In genomic region chr3:32052851-32053250, GRCh38 we compare ENCODE assay signal across 3 cellular contexts. TPM values are rescaled to one million over a fixed set of nuclear protein-coding genes. Genes with fewer than 3 reads are reported as not detected.
DNase-seq lines count a peak whose midpoint lies in the region; ATAC-seq and TF ChIP-seq lines count a peak whose summit lies in the region.
"Not testable (repeated sequence)": the region's sequence is repeated elsewhere in the genome, so short reads cannot be mapped to it uniquely, and the experiment has no call there.

No MANE protein-coding gene starts in this region.

- not testable (repeated sequence) for H3K14ac ChIP-seq in trophoblast cell (ENCODE audit: low read length)

- not testable (repeated sequence) for H2BK12ac ChIP-seq in trophoblast cell (ENCODE audit: low read length)

- H3K9ac ChIP-seq in trophoblast cell (ENCODE audit: low read length): not testable (repeated sequence)

- H2AFZ ChIP-seq in trophoblast cell (ENCODE audit: insufficient read depth, low read length, poor library complexity): not testable (repeated sequence)

- H3K4me1 Mint-ChIP-seq in type B pancreatic cell (ENCODE audit: unreplicated experiment): not testable (repeated sequence)

- H3K36me3 ChIP-seq in trophoblast cell (ENCODE audit: control insufficient read depth in 1 of 2, insufficient read depth in 2 of 2, low read length in 2 of 2); gastrocnemius medialis: not testable (repeated sequence)

- H3K27ac ChIP-seq in trophoblast cell (ENCODE audit: low read depth, low read length): not testable (repeated sequence)
- peak overlapping the region in 3 of 4 donors; percentile 25 to 31 (median 26) for H3K27ac ChIP-seq in gastrocnemius medialis

- no CpG with 5 or more reads among the region's 5 CpGs for WGBS in trophoblast cell (ENCODE audit: extremely low coverage, insufficient coverage, insufficient read length)

- not testable (repeated sequence) for H3K9me3 ChIP-seq in trophoblast cell (ENCODE audit: insufficient read depth, low read depth, low read length); gastrocnemius medialis

- intact Hi-C loops in gastrocnemius medialis (cut with DNase I; ENCODE audit: low total_unique reads): loop anchor here (1.0 kb wide), 1 partner anchor 8 kb away; no protein-coding TSS in a partner anchor

- H3K4me3 Mint-ChIP-seq in type B pancreatic cell: not testable (repeated sequence)

- not testable (repeated sequence) for H2AK5ac ChIP-seq in trophoblast cell (ENCODE audit: low read length)

- H3K4ac ChIP-seq in trophoblast cell (ENCODE audit: low read depth, low read length): not testable (repeated sequence)

- H3K9me3 Mint-ChIP-seq in type B pancreatic cell: not testable (repeated sequence)

- peak overlapping the region; percentile 62 for H3K27ac Mint-ChIP-seq in type B pancreatic cell

- not testable (repeated sequence) for H2BK5ac ChIP-seq in trophoblast cell (ENCODE audit: low read depth, low read length, poor library complexity)

- not testable (repeated sequence) for H4K91ac ChIP-seq in trophoblast cell (ENCODE audit: low read depth, low read length)

- H3K18ac ChIP-seq in trophoblast cell (ENCODE audit: low read length): not testable (repeated sequence)

- H3K23ac ChIP-seq in trophoblast cell (ENCODE audit: low read length): not testable (repeated sequence)

- TF ChIP-seq POLR2A in gastrocnemius medialis (IDR thresholded peaks at IDR 0.05): not testable (repeated sequence)

- not testable (repeated sequence) for H3K4me3 ChIP-seq in trophoblast cell (ENCODE audit: low read depth, low read length); gastrocnemius medialis

- not testable (repeated sequence) for H3K27me3 ChIP-seq in trophoblast cell (ENCODE audit: insufficient read depth, low read length); gastrocnemius medialis

- not testable (repeated sequence) for H2BK120ac ChIP-seq in trophoblast cell (ENCODE audit: insufficient read depth, low read length, poor library complexity)

- not testable (repeated sequence) for H3K4me2 ChIP-seq in trophoblast cell (ENCODE audit: low read length)

- H4K8ac ChIP-seq in trophoblast cell (ENCODE audit: low read depth, low read length): not testable (repeated sequence)

- TF ChIP-seq CTCF in gastrocnemius medialis (IDR thresholded peaks at IDR 0.05 in 4 of 5, conservative IDR thresholded peaks at IDR 0.05 in 1 of 5); type B pancreatic cell (conservative IDR thresholded peaks at IDR 0.05): not testable (repeated sequence)

- not testable (repeated sequence) for H3K79me2 ChIP-seq in trophoblast cell (ENCODE audit: control insufficient read depth, insufficient read depth, low read length, poor library complexity)

- not testable (repeated sequence) for H3K79me1 ChIP-seq in trophoblast cell (ENCODE audit: low read length)

- H3K27me3 Mint-ChIP-seq in type B pancreatic cell: not testable (repeated sequence)

- H4K12ac ChIP-seq in trophoblast cell (ENCODE audit: low read depth, low read length): not testable (repeated sequence)

- not testable (repeated sequence) for ATAC-seq in gastrocnemius medialis

- in situ Hi-C loops in gastrocnemius medialis (cut with MboI; ENCODE audit: low sequenced_read_pairs in 4 of 4): not testable (repeated sequence)

- H3K4me1 ChIP-seq in trophoblast cell (ENCODE audit: control insufficient read depth in 1 of 2, insufficient read depth in 2 of 2, low read length in 2 of 2); gastrocnemius medialis: not testable (repeated sequence)

- not testable (repeated sequence) for H3K36me3 Mint-ChIP-seq in type B pancreatic cell

- peak; percentile 69 to 91 for DNase-seq in trophoblast cell
- not testable (repeated sequence) for DNase-seq in gastrocnemius medialis; type B pancreatic cell (ENCODE audit: extremely low spot score, unreplicated experiment)

RNA-seq across cellular contexts. Expression of gene GPD1L, which starts 53.6 kb away (rescaled TPM):
- 1.6 and 1.7 TPM in 2 replicates for polyA plus RNA-seq in trophoblast cell (2013)
- total RNA-seq in gastrocnemius medialis: 100 to 1,000 TPM in 1 of 4 donors, 10 to 100 TPM in 3; 80.8 to 168 (median 91.3) TPM
- 17.5 and 17.8 TPM in 2 replicates for total RNA-seq in type B pancreatic cell (ENCODE audit: low replicate concordance)
